ENCODE assay signal across 26 cellular contexts in genomic region chr1:198575292-198575691, GRCh38. TPM values are rescaled to one million over a fixed set of nuclear protein-coding genes. Genes with fewer than 3 reads are reported as not detected.
"Had no signal": no experiment of that assay in that cellular context is flagged by ENCODE, and none has a peak within 500 bp of the region (broad histone marks: within the 10 kb centered on the region; RNA-seq: fewer than 3 reads in every experiment).

No MANE protein-coding gene starts in this region.

- DNase-seq: activated CD4-positive, alpha-beta T cell treated with anti-CD3 and anti-CD28 coated beads for 1 hour; activated CD4-positive, alpha-beta T cell treated with anti-CD3 and anti-CD28 coated beads, Interleukin-2, amount 50 U/mL, for 48 hours; activated gamma-delta T cell; activated naive CD8-positive, alpha-beta T cell treated with anti-CD3 and anti-CD28 coated beads, Interleukin-2, amount 10 ng/mL, durations not matched to agents 7 days and 5 days; anterior cingulate cortex; brain microvascular endothelial cell; heart left ventricle; kidney; midbrain; right cardiac atrium; small intestine; stimulated activated CD4-positive, alpha-beta T cell treated with anti-CD3 and anti-CD28 coated beads, Interleukin-15, amount 100 ng/mL, for 24 hours; stimulated activated CD4-positive, alpha-beta T cell treated with anti-CD3 and anti-CD28 coated beads, Interleukin-2, amount 100 ng/mL, for 48 hours; stomach had no signal

- H3K4me1 ChIP-seq: gastroesophageal sphincter, heart left ventricle, prostate gland, stomach had no signal

- H3K27ac Mint-ChIP-seq: activated naive CD8-positive, alpha-beta T cell treated with anti-CD3 and anti-CD28 coated beads, Interleukin-2, amount 10 ng/mL, durations not matched to agents 7 days and 5 days; T-helper 1 cell treated with Interleukin-12 subunit alpha and Interleukin-12 subunit beta and Interleukin-4 antibody, amounts not matched to agents 30 μg/mL and 1 μg/mL, for 36 hours; type B pancreatic cell had no signal

- H3K27me3 Mint-ChIP-seq: activated naive CD8-positive, alpha-beta T cell treated with anti-CD3 and anti-CD28 coated beads, Interleukin-2, amount 10 ng/mL, durations not matched to agents 7 days and 5 days had no signal

- H3K36me3 ChIP-seq: brain microvascular endothelial cell, gastroesophageal sphincter, heart left ventricle, prostate gland, stomach had no signal

- H3K27me3 ChIP-seq: brain microvascular endothelial cell, gastroesophageal sphincter, heart left ventricle, stomach had no signal

- H3K36me3 Mint-ChIP-seq: type B pancreatic cell had no signal

- H3K4me3 ChIP-seq: coronary artery, gastroesophageal sphincter, heart left ventricle, prostate gland, stomach had no signal

- H3K27ac ChIP-seq: brain microvascular endothelial cell, coronary artery, gastroesophageal sphincter, heart left ventricle, prostate gland, stomach, VCaP had no signal

- H3K4me3 Mint-ChIP-seq: activated naive CD8-positive, alpha-beta T cell treated with anti-CD3 and anti-CD28 coated beads, Interleukin-2, amount 10 ng/mL, durations not matched to agents 7 days and 5 days; T-helper 1 cell treated with Interleukin-12 subunit alpha and Interleukin-12 subunit beta and Interleukin-4 antibody, amounts not matched to agents 30 μg/mL and 1 μg/mL, for 36 hours; type B pancreatic cell had no signal

- ATAC-seq: gastroesophageal sphincter, heart left ventricle, left lobe of liver, right cardiac atrium had no signal

- H3K9me3 ChIP-seq: prostate gland had no signal

RNA-seq across cellular contexts. Expression of gene ATP6V1G3, which starts 34.8 kb away (rescaled TPM):
- total RNA-seq: activated naive CD8-positive, alpha-beta T cell treated with anti-CD3 and anti-CD28 coated beads, Interleukin-2, amount 10 ng/mL, durations not matched to agents 7 days and 5 days; gastroesophageal sphincter; heart left ventricle; left lobe of liver; lung microvascular endothelial cell; omental fat pad; prostate gland; right cardiac atrium; stomach; temporal lobe had no signal
- polyA plus RNA-seq: esophagus, heart left ventricle, neural cell, right cardiac atrium, small intestine, stomach had no signal
